In genomic region chr6:106801256-106801655, GRCh38 we compare ENCODE assay signal across 25 cellular contexts.
"Had no signal": no experiment of that assay in that cellular context is flagged by ENCODE, and none has a peak within 500 bp of the region (broad histone marks: within the 10 kb centered on the region; RNA-seq: fewer than 3 reads in every experiment).

No MANE protein-coding gene starts in this region.

- H3K36me3 Mint-ChIP-seq: naive thymus-derived CD8-positive, alpha-beta T cell; stimulated activated effector memory CD8-positive, alpha-beta T cell treated with anti-CD3 and anti-CD28 coated beads, Interleukin-12 subunit alpha, Interleukin-12 subunit beta, amount 100 ng/mL, for 72 hours had no signal

- H3K4me1 ChIP-seq: heart right ventricle, left lung, prostate gland, right atrium auricular region, upper lobe of left lung had no signal

- H3K9me3 ChIP-seq: esophagus squamous epithelium, heart right ventricle, prostate gland, right atrium auricular region, thyroid gland, upper lobe of left lung had no signal

- H3K4me3 Mint-ChIP-seq: effector memory CD8-positive, alpha-beta T cell; naive thymus-derived CD8-positive, alpha-beta T cell; neural crest cell; stimulated activated effector memory CD8-positive, alpha-beta T cell treated with anti-CD3 and anti-CD28 coated beads, Interleukin-12 subunit alpha, Interleukin-12 subunit beta, amount 100 ng/mL, for 72 hours had no signal

- H3K4me2 ChIP-seq: smooth muscle cell had no signal

- ATAC-seq: effector memory CD8-positive, alpha-beta T cell; heart right ventricle; left cardiac atrium; left lung; naive thymus-derived CD8-positive, alpha-beta T cell; sciatic nerve; stimulated activated effector memory CD8-positive, alpha-beta T cell treated with anti-CD3 and anti-CD28 coated beads, Interleukin-12 subunit alpha, Interleukin-12 subunit beta, amount 100 ng/mL, for 72 hours had no signal

- DNase-seq: cortex of kidney; effector memory CD8-positive, alpha-beta T cell; erythroblast; esophagus squamous epithelium; foreskin melanocyte; glutamatergic neuron; heart right ventricle; hippocampal formation; left cardiac atrium; left lung; mesendoderm; naive thymus-derived CD8-positive, alpha-beta T cell; stimulated activated CD4-positive, alpha-beta T cell treated with anti-CD3 and anti-CD28 coated beads, Interleukin-12 subunit alpha, Interleukin-12 subunit beta, amount 100 ng/mL, for 4 hours; stimulated activated CD4-positive, alpha-beta T cell treated with anti-CD3 and anti-CD28 coated beads, Interleukin-1b, Interleukin-23, amount 100 ng/mL, for 48 hours; stimulated activated CD4-positive, alpha-beta T cell treated with anti-CD3 and anti-CD28 coated beads, Interleukin-4, amount 100 ng/mL, for 24 hours; stimulated activated naive CD4-positive, alpha-beta T cell treated with Interleukin-2 at 50 U/mL for 16 hours; stomach; thyroid gland had no signal

- H3K27me3 ChIP-seq: esophagus squamous epithelium, left lung, right atrium auricular region, stomach, thyroid gland, upper lobe of left lung had no signal

- H3K9me3 Mint-ChIP-seq: effector memory CD8-positive, alpha-beta T cell; naive thymus-derived CD8-positive, alpha-beta T cell; neural crest cell; stimulated activated effector memory CD8-positive, alpha-beta T cell treated with anti-CD3 and anti-CD28 coated beads, Interleukin-12 subunit alpha, Interleukin-12 subunit beta, amount 100 ng/mL, for 72 hours had no signal

- H3K27ac ChIP-seq: heart right ventricle, left lung, prostate gland, right atrium auricular region, stomach, thyroid gland, upper lobe of left lung had no signal

- H3K4me3 ChIP-seq: esophagus squamous epithelium, heart right ventricle, left lung, prostate gland, right atrium auricular region, smooth muscle cell, stomach, thyroid gland, upper lobe of left lung had no signal

- H3K27ac Mint-ChIP-seq: effector memory CD8-positive, alpha-beta T cell; stimulated activated effector memory CD8-positive, alpha-beta T cell treated with anti-CD3 and anti-CD28 coated beads, Interleukin-12 subunit alpha, Interleukin-12 subunit beta, amount 100 ng/mL, for 72 hours had no signal

- H3K36me3 ChIP-seq: esophagus squamous epithelium, heart right ventricle, left lung, prostate gland, right atrium auricular region, stomach, thyroid gland, upper lobe of left lung had no signal
